Comparison of ENCODE assay signal across 26 cellular contexts in the genomic region with DNA sequence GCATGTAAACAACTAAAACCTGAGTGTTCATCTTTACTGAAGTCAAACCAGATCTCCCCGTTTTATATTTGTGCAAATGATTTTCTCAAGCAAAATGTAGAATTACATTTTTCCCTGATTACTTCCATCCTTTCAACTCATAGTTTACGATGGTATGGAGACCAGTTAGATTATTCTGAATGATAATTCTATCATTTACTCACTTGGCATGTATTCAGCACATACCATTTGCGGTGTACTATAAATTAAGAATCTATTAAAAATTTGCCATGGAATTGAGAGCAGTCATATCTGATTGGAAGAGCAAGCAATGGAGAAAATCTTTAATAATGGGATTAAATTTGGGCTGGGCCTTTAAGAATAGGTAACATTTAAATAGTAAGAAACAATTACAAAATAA.
"Had no signal": no experiment of that assay in that cellular context is flagged by ENCODE, and none has a peak within 500 bp of the region (broad histone marks: within the 10 kb centered on the region; RNA-seq: fewer than 3 reads in every experiment).

No MANE protein-coding gene starts in this region.

- H3K4me3 ChIP-seq: MG63, PC-9, Peyer's patch, SJCRH30 had no signal

- ATAC-seq: HepG2, Right ventricle myocardium inferior, T-helper 17 cell had no signal

- DNase-seq: Karpas-422; KG1; MG63; NCI-H1092; NCI-H1105 treated with DMSO at 0.1 percent for 48 hours; NCI-H1417 treated with DMSO at 0.1 percent for 48 hours; NCI-H146; NCI-H1694 treated with DMSO at 0.1 percent for 48 hours; NCI-H1930; NCI-H2081; NCI-H2107; NCI-H226; NCI-H446; NCI-H510A; NCI-H524 treated with DMSO at 0.1 percent for 48 hours; NCI-H69; NCI-H774; NK-92 treated with Interleukin-12 subunit alpha and Interleukin-12 subunit beta, amount 100 ng/mL, for 24 hours; PC-9; Peyer's patch; SHP77 treated with DMSO at 0.1 percent for 48 hours; SJCRH30; T-helper 1 cell; T-helper 17 cell had no signal

- H3K27me3 ChIP-seq: MG63, Peyer's patch, SJCRH30 had no signal

- H3K9me3 ChIP-seq: Peyer's patch, SJCRH30 had no signal

- FAIRE-seq: HepG2 had no signal

- H3K4me1 ChIP-seq: Peyer's patch, SJCRH30 had no signal

- H3K36me3 ChIP-seq: MG63, Peyer's patch, SJCRH30 had no signal

- H3K4me2 ChIP-seq: PC-9 had no signal

- H2AFZ ChIP-seq: PC-9 had no signal

- H3K27ac ChIP-seq: PC-9, Peyer's patch, SJCRH30 had no signal
